In genomic region chr15:68820589-68821189, GRCh38 we compare ENCODE assay signal across 1 cellular context.
TF ChIP-seq lines count a peak whose summit lies in the region.

ANP32A (minus strand) TSS chr15:68820895; CDS start chr15:68820751, 144 bp downstream.

TF ChIP-seq in HEK293, 187 proteins besides CTCF, POLR2A, EP300 and RAD21 (continued from another document and continues in another):
- no peak for TF ChIP-seq ZNF518A (tag by site-specific recombination; conservative IDR thresholded peaks at IDR 0.05; ENCODE audit: low read depth)
- TF ChIP-seq KLF10 (tag by site-specific recombination; IDR thresholded peaks at IDR 0.05) = peak; percentile 89
- TF ChIP-seq ZSCAN23 (tag by site-specific recombination; IDR thresholded peaks at IDR 0.05) = 0 out of 2 replicates have a peak, but pooled peaks have one; percentile 31
- no peak for TF ChIP-seq ZNF138 (tag by site-specific recombination; IDR thresholded peaks at IDR 0.05; ENCODE audit: borderline replicate concordance)
- no peak for TF ChIP-seq ZNF404 (tag by site-specific recombination; IDR thresholded peaks at IDR 0.05)
- TF ChIP-seq ZNF157 (tag by site-specific recombination; IDR thresholded peaks at IDR 0.05) = 0 out of 2 replicates have a peak, but pooled peaks have one; percentile 1
- TF ChIP-seq GLIS1 (tag by site-specific recombination; IDR thresholded peaks at IDR 0.05) = no peak; the same call in 1 of the 2 replicates
- peak; percentile 80 for TF ChIP-seq ZNF24 (tag by site-specific recombination; IDR thresholded peaks at IDR 0.05)
- TF ChIP-seq ZNF423 (tag by site-specific recombination; IDR thresholded peaks at IDR 0.05) = no peak
- no peak for TF ChIP-seq ZNF544 (tag by site-specific recombination; IDR thresholded peaks at IDR 0.05)
- TF ChIP-seq ZNF529 (tag by site-specific recombination; IDR thresholded peaks at IDR 0.05; ENCODE audit: insufficient replicate concordance) = no peak
- TF ChIP-seq, protein P1, sequence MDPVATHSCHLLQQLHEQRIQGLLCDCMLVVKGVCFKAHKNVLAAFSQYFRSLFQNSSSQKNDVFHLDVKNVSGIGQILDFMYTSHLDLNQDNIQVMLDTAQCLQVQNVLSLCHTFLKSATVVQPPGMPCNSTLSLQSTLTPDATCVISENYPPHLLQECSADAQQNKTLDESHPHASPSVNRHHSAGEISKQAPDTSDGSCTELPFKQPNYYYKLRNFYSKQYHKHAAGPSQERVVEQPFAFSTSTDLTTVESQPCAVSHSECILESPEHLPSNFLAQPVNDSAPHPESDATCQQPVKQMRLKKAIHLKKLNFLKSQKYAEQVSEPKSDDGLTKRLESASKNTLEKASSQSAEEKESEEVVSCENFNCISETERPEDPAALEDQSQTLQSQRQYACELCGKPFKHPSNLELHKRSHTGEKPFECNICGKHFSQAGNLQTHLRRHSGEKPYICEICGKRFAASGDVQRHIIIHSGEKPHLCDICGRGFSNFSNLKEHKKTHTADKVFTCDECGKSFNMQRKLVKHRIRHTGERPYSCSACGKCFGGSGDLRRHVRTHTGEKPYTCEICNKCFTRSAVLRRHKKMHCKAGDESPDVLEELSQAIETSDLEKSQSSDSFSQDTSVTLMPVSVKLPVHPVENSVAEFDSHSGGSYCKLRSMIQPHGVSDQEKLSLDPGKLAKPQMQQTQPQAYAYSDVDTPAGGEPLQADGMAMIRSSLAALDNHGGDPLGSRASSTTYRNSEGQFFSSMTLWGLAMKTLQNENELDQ (tag by site-specific recombination; IDR thresholded peaks at IDR 0.05; ENCODE audit: low read depth) = no peak
- TF ChIP-seq, protein P2, sequence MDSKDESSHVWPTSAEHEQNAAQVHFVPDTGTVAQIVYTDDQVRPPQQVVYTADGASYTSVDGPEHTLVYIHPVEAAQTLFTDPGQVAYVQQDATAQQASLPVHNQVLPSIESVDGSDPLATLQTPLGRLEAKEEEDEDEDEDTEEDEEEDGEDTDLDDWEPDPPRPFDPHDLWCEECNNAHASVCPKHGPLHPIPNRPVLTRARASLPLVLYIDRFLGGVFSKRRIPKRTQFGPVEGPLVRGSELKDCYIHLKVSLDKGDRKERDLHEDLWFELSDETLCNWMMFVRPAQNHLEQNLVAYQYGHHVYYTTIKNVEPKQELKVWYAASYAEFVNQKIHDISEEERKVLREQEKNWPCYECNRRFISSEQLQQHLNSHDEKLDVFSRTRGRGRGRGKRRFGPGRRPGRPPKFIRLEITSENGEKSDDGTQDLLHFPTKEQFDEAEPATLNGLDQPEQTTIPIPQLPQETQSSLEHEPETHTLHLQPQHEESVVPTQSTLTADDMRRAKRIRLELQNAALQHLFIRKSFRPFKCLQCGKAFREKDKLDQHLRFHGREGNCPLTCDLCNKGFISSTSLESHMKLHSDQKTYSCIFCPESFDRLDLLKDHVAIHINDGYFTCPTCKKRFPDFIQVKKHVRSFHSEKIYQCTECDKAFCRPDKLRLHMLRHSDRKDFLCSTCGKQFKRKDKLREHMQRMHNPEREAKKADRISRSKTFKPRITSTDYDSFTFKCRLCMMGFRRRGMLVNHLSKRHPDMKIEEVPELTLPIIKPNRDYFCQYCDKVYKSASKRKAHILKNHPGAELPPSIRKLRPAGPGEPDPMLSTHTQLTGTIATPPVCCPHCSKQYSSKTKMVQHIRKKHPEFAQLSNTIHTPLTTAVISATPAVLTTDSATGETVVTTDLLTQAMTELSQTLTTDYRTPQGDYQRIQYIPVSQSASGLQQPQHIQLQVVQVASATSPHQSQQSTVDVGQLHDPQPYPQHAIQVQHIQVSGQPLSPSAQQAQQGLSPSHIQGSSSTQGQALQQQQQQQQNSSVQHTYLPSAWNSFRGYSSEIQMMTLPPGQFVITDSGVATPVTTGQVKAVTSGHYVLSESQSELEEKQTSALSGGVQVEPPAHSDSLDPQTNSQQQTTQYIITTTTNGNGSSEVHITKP (tag by site-specific recombination; IDR thresholded peaks at IDR 0.05) = peak; percentile 18
- TF ChIP-seq, protein P3, sequence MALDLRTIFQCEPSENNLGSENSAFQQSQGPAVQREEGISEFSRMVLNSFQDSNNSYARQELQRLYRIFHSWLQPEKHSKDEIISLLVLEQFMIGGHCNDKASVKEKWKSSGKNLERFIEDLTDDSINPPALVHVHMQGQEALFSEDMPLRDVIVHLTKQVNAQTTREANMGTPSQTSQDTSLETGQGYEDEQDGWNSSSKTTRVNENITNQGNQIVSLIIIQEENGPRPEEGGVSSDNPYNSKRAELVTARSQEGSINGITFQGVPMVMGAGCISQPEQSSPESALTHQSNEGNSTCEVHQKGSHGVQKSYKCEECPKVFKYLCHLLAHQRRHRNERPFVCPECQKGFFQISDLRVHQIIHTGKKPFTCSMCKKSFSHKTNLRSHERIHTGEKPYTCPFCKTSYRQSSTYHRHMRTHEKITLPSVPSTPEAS (tag by site-specific recombination; IDR thresholded peaks at IDR 0.05) = peak; percentile 97
- no peak; the same call in 1 of the 2 replicates for TF ChIP-seq MYNN (tag by site-specific recombination; IDR thresholded peaks at IDR 0.05; ENCODE audit: borderline replicate concordance)
- TF ChIP-seq, protein P4, sequence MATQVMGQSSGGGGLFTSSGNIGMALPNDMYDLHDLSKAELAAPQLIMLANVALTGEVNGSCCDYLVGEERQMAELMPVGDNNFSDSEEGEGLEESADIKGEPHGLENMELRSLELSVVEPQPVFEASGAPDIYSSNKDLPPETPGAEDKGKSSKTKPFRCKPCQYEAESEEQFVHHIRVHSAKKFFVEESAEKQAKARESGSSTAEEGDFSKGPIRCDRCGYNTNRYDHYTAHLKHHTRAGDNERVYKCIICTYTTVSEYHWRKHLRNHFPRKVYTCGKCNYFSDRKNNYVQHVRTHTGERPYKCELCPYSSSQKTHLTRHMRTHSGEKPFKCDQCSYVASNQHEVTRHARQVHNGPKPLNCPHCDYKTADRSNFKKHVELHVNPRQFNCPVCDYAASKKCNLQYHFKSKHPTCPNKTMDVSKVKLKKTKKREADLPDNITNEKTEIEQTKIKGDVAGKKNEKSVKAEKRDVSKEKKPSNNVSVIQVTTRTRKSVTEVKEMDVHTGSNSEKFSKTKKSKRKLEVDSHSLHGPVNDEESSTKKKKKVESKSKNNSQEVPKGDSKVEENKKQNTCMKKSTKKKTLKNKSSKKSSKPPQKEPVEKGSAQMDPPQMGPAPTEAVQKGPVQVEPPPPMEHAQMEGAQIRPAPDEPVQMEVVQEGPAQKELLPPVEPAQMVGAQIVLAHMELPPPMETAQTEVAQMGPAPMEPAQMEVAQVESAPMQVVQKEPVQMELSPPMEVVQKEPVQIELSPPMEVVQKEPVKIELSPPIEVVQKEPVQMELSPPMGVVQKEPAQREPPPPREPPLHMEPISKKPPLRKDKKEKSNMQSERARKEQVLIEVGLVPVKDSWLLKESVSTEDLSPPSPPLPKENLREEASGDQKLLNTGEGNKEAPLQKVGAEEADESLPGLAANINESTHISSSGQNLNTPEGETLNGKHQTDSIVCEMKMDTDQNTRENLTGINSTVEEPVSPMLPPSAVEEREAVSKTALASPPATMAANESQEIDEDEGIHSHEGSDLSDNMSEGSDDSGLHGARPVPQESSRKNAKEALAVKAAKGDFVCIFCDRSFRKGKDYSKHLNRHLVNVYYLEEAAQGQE (tag by site-specific recombination; IDR thresholded peaks at IDR 0.05) = no peak
- no peak for TF ChIP-seq ZSCAN16 (tag by site-specific recombination; IDR thresholded peaks at IDR 0.05)
- TF ChIP-seq, protein P5, sequence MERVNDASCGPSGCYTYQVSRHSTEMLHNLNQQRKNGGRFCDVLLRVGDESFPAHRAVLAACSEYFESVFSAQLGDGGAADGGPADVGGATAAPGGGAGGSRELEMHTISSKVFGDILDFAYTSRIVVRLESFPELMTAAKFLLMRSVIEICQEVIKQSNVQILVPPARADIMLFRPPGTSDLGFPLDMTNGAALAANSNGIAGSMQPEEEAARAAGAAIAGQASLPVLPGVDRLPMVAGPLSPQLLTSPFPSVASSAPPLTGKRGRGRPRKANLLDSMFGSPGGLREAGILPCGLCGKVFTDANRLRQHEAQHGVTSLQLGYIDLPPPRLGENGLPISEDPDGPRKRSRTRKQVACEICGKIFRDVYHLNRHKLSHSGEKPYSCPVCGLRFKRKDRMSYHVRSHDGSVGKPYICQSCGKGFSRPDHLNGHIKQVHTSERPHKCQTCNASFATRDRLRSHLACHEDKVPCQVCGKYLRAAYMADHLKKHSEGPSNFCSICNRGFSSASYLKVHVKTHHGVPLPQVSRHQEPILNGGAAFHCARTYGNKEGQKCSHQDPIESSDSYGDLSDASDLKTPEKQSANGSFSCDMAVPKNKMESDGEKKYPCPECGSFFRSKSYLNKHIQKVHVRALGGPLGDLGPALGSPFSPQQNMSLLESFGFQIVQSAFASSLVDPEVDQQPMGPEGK (tag by site-specific recombination; IDR thresholded peaks at IDR 0.05) = peak; percentile 91
- TF ChIP-seq BCL11A (tag by site-specific recombination; IDR thresholded peaks at IDR 0.05; ENCODE audit: low read depth) = no peak
- TF ChIP-seq ZNF184 (tag by site-specific recombination; IDR thresholded peaks at IDR 0.05) = no peak
- peak; percentile 82 for TF ChIP-seq ZNF18 (tag by site-specific recombination; IDR thresholded peaks at IDR 0.05)
- TF ChIP-seq ZBTB44 (tag by site-specific recombination; IDR thresholded peaks at IDR 0.05) = no peak
- TF ChIP-seq ZEB2 (tag by site-specific recombination; IDR thresholded peaks at IDR 0.05) = peak; percentile 99
- no peak for TF ChIP-seq SALL2 (tag by site-specific recombination; IDR thresholded peaks at IDR 0.05; ENCODE audit: borderline replicate concordance)
- no peak for TF ChIP-seq ZNF416 (tag by site-specific recombination; IDR thresholded peaks at IDR 0.05)
- no peak for TF ChIP-seq TCF7L2 (IDR thresholded peaks at IDR 0.05; ENCODE audit: borderline replicate concordance, low read depth, low read length)
- TF ChIP-seq, protein P6, sequence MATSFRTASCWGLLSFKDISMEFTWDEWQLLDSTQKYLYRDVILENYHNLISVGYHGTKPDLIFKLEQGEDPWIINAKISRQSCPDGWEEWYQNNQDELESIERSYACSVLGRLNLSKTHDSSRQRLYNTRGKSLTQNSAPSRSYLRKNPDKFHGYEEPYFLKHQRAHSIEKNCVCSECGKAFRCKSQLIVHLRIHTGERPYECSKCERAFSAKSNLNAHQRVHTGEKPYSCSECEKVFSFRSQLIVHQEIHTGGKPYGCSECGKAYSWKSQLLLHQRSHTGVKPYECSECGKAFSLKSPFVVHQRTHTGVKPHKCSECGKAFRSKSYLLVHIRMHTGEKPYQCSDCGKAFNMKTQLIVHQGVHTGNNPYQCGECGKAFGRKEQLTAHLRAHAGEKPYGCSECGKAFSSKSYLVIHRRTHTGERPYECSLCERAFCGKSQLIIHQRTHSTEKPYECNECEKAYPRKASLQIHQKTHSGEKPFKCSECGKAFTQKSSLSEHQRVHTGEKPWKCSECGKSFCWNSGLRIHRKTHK (tag by site-specific recombination; IDR thresholded peaks at IDR 0.05) = no peak
- no peak for TF ChIP-seq MEIS1 (CRISPR knock-in tag; IDR thresholded peaks at IDR 0.05; ENCODE audit: borderline replicate concordance)
- peak; percentile 37; the same call in 1 of the 2 replicates for TF ChIP-seq ZBTB21 (tag by site-specific recombination; IDR thresholded peaks at IDR 0.05)
- TF ChIP-seq ZNF37A (tag by site-specific recombination; IDR thresholded peaks at IDR 0.05) = no peak
